Comparison of ENCODE assay signal across 9 cellular contexts in the genomic region with DNA sequence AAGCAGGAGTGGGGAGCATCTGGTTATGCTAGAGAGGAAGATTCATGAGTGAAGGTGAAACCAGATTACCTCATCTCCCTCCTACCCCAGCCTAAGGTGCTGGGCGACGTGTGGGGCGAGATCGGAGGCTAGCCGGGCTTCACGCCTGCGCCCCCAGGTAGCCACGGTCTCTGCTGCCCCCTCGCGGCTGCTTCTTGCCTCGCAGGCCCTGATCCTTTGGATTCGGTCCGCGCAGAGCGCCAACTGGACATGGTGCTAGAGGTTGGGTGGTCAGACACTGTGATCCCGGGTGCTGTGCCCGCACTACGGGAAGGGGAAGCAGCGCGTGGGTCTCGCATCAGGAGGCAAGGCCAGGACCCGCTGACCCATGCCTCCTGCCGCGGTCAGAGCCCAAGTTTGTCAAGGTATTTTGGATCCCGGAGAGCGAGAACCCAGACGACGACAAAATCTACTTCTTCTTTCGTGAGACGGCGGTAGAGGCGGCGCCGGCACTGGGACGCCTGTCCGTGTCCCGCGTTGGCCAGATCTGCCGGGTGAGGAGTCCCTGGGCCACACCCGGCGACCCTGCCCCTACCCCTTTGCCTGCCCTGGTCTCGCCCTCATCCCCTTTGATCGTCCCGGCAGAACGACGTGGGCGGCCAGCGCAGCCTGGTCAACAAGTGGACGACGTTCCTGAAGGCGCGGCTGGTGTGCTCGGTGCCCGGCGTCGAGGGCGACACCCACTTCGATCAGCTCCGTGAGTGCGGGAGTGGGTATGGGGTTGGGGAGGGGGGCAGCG. TPM values are rescaled to one million over a fixed set of nuclear protein-coding genes. Genes with fewer than 3 reads are reported as not detected.
DNase-seq lines count a peak whose midpoint lies in the region; ATAC-seq, FAIRE-seq and TF ChIP-seq lines count a peak whose summit lies in the region.
"Had no signal": no experiment of that assay in that cellular context is flagged by ENCODE, and none has a peak within 500 bp of the region (broad histone marks: within the 10 kb centered on the region; RNA-seq: fewer than 3 reads in every experiment).

No MANE protein-coding gene starts in this region.

- H3K9me3 ChIP-seq in DND-41 (ENCODE audit: insufficient read depth, low read length, severe bottlenecking) = no peaks in the 10 kb centered on the region
- H3K9me3 ChIP-seq in SK-N-SH = no peaks in the 10 kb centered on the region
- no peaks in the 10 kb centered on the region for H3K9me3 ChIP-seq in pancreas
- no peaks in the 10 kb centered on the region for H3K9me3 ChIP-seq in thyroid gland

- no peaks in the 10 kb centered on the region for H3K79me2 ChIP-seq in DND-41 (ENCODE audit: insufficient read depth, low read length)
- no peaks in the 10 kb centered on the region for H3K79me2 ChIP-seq in SK-N-SH (ENCODE audit: insufficient read depth)

- H2AFZ ChIP-seq in DND-41 (ENCODE audit: low read depth, low read length) (no peak overlapping the region; the same call in 1 of the 2 replicates), SK-N-SH (ENCODE audit: low read depth) (peak overlapping the region; percentile 83; the same call in 1 of the 2 replicates)

- H3K4me2 ChIP-seq in DND-41 (ENCODE audit: insufficient read depth, low read length) (peak overlapping the region; percentile 51), SK-N-SH (peak overlapping the region; percentile 82)

- peaks cover 8% of the 10 kb centered on the region for H3K4me1 ChIP-seq in DND-41 (ENCODE audit: insufficient read depth, low read length)
- peaks cover 11 to 19% of the 10 kb centered on the region in 2 experiments; a peak in 2 of 4 replicates for H3K4me1 ChIP-seq in SK-N-SH (ENCODE audit: control insufficient read depth in 1 of 2, insufficient read depth in 2 of 2, low read depth in 1 of 2, low read length in 1 of 2)
- peaks cover 9 to 19% (median 18%) of the 10 kb centered on the region in 3 donors for H3K4me1 ChIP-seq in pancreas
- H3K4me1 ChIP-seq in thyroid gland = peaks cover 28 to 48% of the 10 kb centered on the region in 2 donors

- H3K27ac ChIP-seq in DND-41 (ENCODE audit: low read length) (no peak overlapping the region), SK-N-SH (ENCODE audit: low read depth in 2 of 2, low read length in 1 of 2) (no peak overlapping the region), pancreas (peak overlapping the region in 3 of 4 donors; percentile 2 to 93 (median 11)), thyroid gland (peak overlapping the region in 1 of 3 donors; percentile 43)

- TF ChIP-seq POLR2A in thyroid gland (IDR thresholded peaks at IDR 0.05) = peak in 1 of 2 donors; percentile 17

- 13% methylated on average over 23 of the region's 61 CpGs for WGBS in SK-N-SH (ENCODE audit: low lambda C conversion rate)
- WGBS in pancreas, 2 donors = 16 to 19% methylated on average over 60 to 61 of the region's 61 CpGs
- WGBS in thyroid gland, 2 donors = 1 to 3% methylated on average over 14 to 39 of the region's 61 CpGs

- H3K4me3 ChIP-seq in DND-41 (ENCODE audit: low read depth in 1 of 2, low read length in 2 of 2) (no peak overlapping the region; a peak in 1 of 4 replicates), SK-N-SH (ENCODE audit: low read depth in 2 of 2, low read length in 1 of 2) (peak overlapping the region; percentile 25 to 59; a peak in 3 of 4 replicates), pancreas (peak overlapping the region in 1 of 4 donors; percentile 26), thyroid gland (replicated peaks in 1 of 3) (peak overlapping the region in 1 of 3 donors; percentile 13)

- H4K20me1 ChIP-seq in DND-41 (ENCODE audit: insufficient read depth, low read length) (no peaks in the 10 kb centered on the region), SK-N-SH (ENCODE audit: insufficient read depth) (no peaks in the 10 kb centered on the region)

- no peaks in the 10 kb centered on the region for H3K9me2 ChIP-seq in SK-N-SH

- FAIRE-seq in pancreas (lab: Jason Lieb, UNC) = no peak

- intact Hi-C loops in Right ventricle myocardium inferior (cut with DNase I) (loop anchor here (1.0 to 5.0 kb wide), 3 partner anchors 46 to 151 kb away; no protein-coding TSS in a partner anchor), pancreas (cut with DNase I) (loop anchor here in 2 of 3 donors (5.0 kb wide), 2 partner anchors 46 to 81 kb away; a partner anchor contains a TSS), thyroid gland (cut with DNase I) (loop anchor here (2.0 kb wide), 1 partner anchor 46 kb away; no protein-coding TSS in a partner anchor)

- no peaks in the 10 kb centered on the region for H3K36me3 ChIP-seq in DND-41 (ENCODE audit: insufficient read depth, low read length)
- H3K36me3 ChIP-seq in SK-N-SH (replicated peaks in 1 of 2; ENCODE audit: control insufficient read depth in 1 of 2, insufficient read depth in 2 of 2, low read length in 1 of 2) = no peaks in the 10 kb centered on the region
- peaks cover 0 to 18% (median 5%) of the 10 kb centered on the region in 3 donors for H3K36me3 ChIP-seq in pancreas
- no peaks in the 10 kb centered on the region for H3K36me3 ChIP-seq in thyroid gland

- TF ChIP-seq CTCF in DND-41 (IDR thresholded peaks at IDR 0.05; ENCODE audit: borderline replicate concordance, extremely low read depth, low read length, poor library complexity, severe bottlenecking) (peak; percentile 98), SK-N-SH (IDR thresholded peaks at IDR 0.05) (peak; percentile 91), pancreas (IDR thresholded peaks at IDR 0.05) (peak; percentile 96 to 98 (median 96)), thyroid gland (IDR thresholded peaks at IDR 0.05) (peak; percentile 95 to 99 (median 97))

- peaks cover 16% of the 10 kb centered on the region for H3F3A ChIP-seq in SK-N-SH (replicated peaks; ENCODE audit: insufficient read depth)

- POLR2A ChIA-PET in SK-N-SH (lab: Yijun Ruan, JAX) = no interaction called here

- CTCF ChIA-PET in SK-N-SH (lab: Yijun Ruan, JAX) = interaction anchor here (0.6 to 12.2 kb wide), 29 partner anchors 9 to 337 kb away, joined by 3 to 206 read pairs (median 4); a partner anchor contains a TSS

- peak; percentile 99 for TF ChIP-seq RAD21 in SK-N-SH (IDR thresholded peaks at IDR 0.05; ENCODE audit: low read length)

- H3K9ac ChIP-seq in DND-41 (ENCODE audit: low read depth, low read length) (0 out of 2 replicates have a peak overlapping the region, but pooled peaks have one; percentile 17), SK-N-SH (no peak overlapping the region)

- DNase-seq in DND-41 (peak; percentile 74), LHCN-M2 (ENCODE audit: low read depth) (peak; percentile 57), SK-N-SH (peak; percentile 98), Right ventricle myocardium inferior (ENCODE audit: missing footprints) (peak; percentile 96), pancreas (peak; percentile 79 to 99 (median 92)), thyroid gland (peak; percentile 84 to 88)
- peak; percentile 86 for DNase-seq in activated naive CD4-positive, alpha-beta T cell treated with anti-CD3 and anti-CD28 coated beads, Interleukin-2, amount 50 U/mL, for 16 hours

- ATAC-seq in DND-41 (ENCODE audit: insufficient read depth, low read depth) (peak; percentile 85), GM21723 (IDR thresholded peaks at IDR 0.05; ENCODE audit: unreplicated experiment) (peak; percentile 88), Right ventricle myocardium inferior (peak; percentile 76), pancreas (peak; percentile 53 to 78 (median 69))

- H3K27me3 ChIP-seq in DND-41 (ENCODE audit: insufficient read depth, low read length, poor library complexity) = peaks cover 24% of the 10 kb centered on the region
- 0 out of 2 replicates have a peak, but pooled peaks cover 16% of the 10 kb centered on the region for H3K27me3 ChIP-seq in SK-N-SH (ENCODE audit: insufficient read depth)
- no peaks in the 10 kb centered on the region for H3K27me3 ChIP-seq in pancreas
- no peaks in the 10 kb centered on the region for H3K27me3 ChIP-seq in thyroid gland

- TF ChIP-seq EP300 in SK-N-SH (IDR thresholded peaks at IDR 0.05; ENCODE audit: borderline replicate concordance in 1 of 2, low read depth in 1 of 2, low read length in 1 of 2) = no peak

RNA-seq across cellular contexts. Expression of a gene that starts 4.2 kb away (rescaled TPM):
- total RNA-seq in LHCN-M2 (2014; rRNA removed) (2.1 and 4.1 TPM in 2 replicates), Right ventricle myocardium inferior (19.8 TPM), pancreas (10 to 100 TPM; 27.5 to 53.5 (median 33.2) TPM), thyroid gland (10 to 100 TPM; 21.0 to 31.0 (median 26.5) TPM)
- polyA plus RNA-seq in LHCN-M2 (2012) = 5.0 TPM
- polyA plus RNA-seq in SK-N-SH (2012; rRNA removed) (12.4 and 14.9 TPM in 2 replicates), pancreas (100 to 1,000 TPM; 118 to 223 TPM)
- polyA plus RNA-seq in SK-N-SH (2012; cell fraction: cytosol; rRNA removed) = 3.4 and 5.3 TPM in 2 replicates
- polyA plus RNA-seq in SK-N-SH (2012; cell fraction: nucleus; rRNA removed) = 83.1 and 135 TPM in 2 replicates

RNA-seq across cellular contexts. Expression of a gene that starts 5.8 kb away (rescaled TPM):
- total RNA-seq in LHCN-M2 (2014; rRNA removed) = not detected in 2 replicates
- polyA plus RNA-seq in LHCN-M2 (2012) = not detected
- polyA plus RNA-seq in SK-N-SH (2012; rRNA removed) = 0.03 TPM in 1 of 2 replicates, not detected in the other
- polyA plus RNA-seq in SK-N-SH (2012; cell fraction: cytosol; rRNA removed) = not detected in 2 replicates
- 0.13 and 0.21 TPM in 2 replicates for polyA plus RNA-seq in SK-N-SH (2012; cell fraction: nucleus; rRNA removed)
- total RNA-seq in Right ventricle myocardium inferior = 29.8 TPM
- under 1 TPM in 1 of 6 donors, not detected in 5; 0.12 TPM for total RNA-seq in pancreas
- 1 to 10 TPM in 1 of 2 donors, under 1 TPM in 1; 0.15 to 2.1 TPM for polyA plus RNA-seq in pancreas
- total RNA-seq in thyroid gland = not detected
- total RNA-seq: subcutaneous adipose tissue had no signal

RNA-seq across cellular contexts. Expression of a gene that starts 19.1 kb away (rescaled TPM):
- total RNA-seq in LHCN-M2 (2014; rRNA removed) (127 and 129 TPM in 2 replicates), Right ventricle myocardium inferior (69.4 TPM), pancreas (10 to 100 TPM; 47.1 to 81.6 (median 55.1) TPM), thyroid gland (10 to 100 TPM; 63.9 to 96.5 (median 88.4) TPM)
- 57.0 TPM for polyA plus RNA-seq in LHCN-M2 (2012)
- polyA plus RNA-seq in SK-N-SH (2012; rRNA removed) (52.4 and 73.2 TPM in 2 replicates), pancreas (100 to 1,000 TPM; 101 to 117 TPM)
- polyA plus RNA-seq in SK-N-SH (2012; cell fraction: cytosol; rRNA removed) = 28.8 and 46.5 TPM in 2 replicates
- polyA plus RNA-seq in SK-N-SH (2012; cell fraction: nucleus; rRNA removed) = 222 and 253 TPM in 2 replicates

RNA-seq across cellular contexts. Expression of a gene that starts 26.1 kb away (rescaled TPM):
- 4.2 and 6.9 TPM in 2 replicates for total RNA-seq in LHCN-M2 (2014; rRNA removed)
- 3.7 TPM for polyA plus RNA-seq in LHCN-M2 (2012)
- polyA plus RNA-seq in SK-N-SH (2012; rRNA removed) = 7.8 and 8.4 TPM in 2 replicates
- 3.1 and 5.6 TPM in 2 replicates for polyA plus RNA-seq in SK-N-SH (2012; cell fraction: cytosol; rRNA removed)
- polyA plus RNA-seq in SK-N-SH (2012; cell fraction: nucleus; rRNA removed) = 8.7 and 10.0 TPM in 2 replicates
- total RNA-seq in Right ventricle myocardium inferior = 1.4 TPM
- 1 to 10 TPM in 1 of 6 donors, under 1 TPM in 5; 0.46 to 1.3 (median 0.65) TPM for total RNA-seq in pancreas
- 1 to 10 TPM; 1.6 to 2.1 TPM for polyA plus RNA-seq in pancreas
- 1 to 10 TPM; 2.7 to 6.7 (median 3.8) TPM for total RNA-seq in thyroid gland

RNA-seq across cellular contexts. Expression of a gene that starts 26.1 kb away (rescaled TPM):
- 12.7 and 15.1 TPM in 2 replicates for total RNA-seq in LHCN-M2 (2014; rRNA removed)
- 10.7 TPM for polyA plus RNA-seq in LHCN-M2 (2012)
- 10.4 and 10.5 TPM in 2 replicates for polyA plus RNA-seq in SK-N-SH (2012; rRNA removed)
- polyA plus RNA-seq in SK-N-SH (2012; cell fraction: cytosol; rRNA removed) = 2.8 and 4.3 TPM in 2 replicates
- 36.1 and 53.0 TPM in 2 replicates for polyA plus RNA-seq in SK-N-SH (2012; cell fraction: nucleus; rRNA removed)
- 5.8 TPM for total RNA-seq in Right ventricle myocardium inferior
- total RNA-seq in pancreas = 1 to 10 TPM; 2.6 to 6.6 (median 5.0) TPM
- polyA plus RNA-seq in pancreas = 10 to 100 TPM; 13.0 to 15.6 TPM
- total RNA-seq in thyroid gland = 10 to 100 TPM in 2 of 4 donors, 1 to 10 TPM in 2; 6.9 to 15.2 (median 10.8) TPM

Comparison
In these comparisons a context has a peak if more than half of its experiments do, and no peak if none do; other contexts are left out.
1. H3K27ac ChIP-seq: peak in pancreas (3 of 4); none in DND-41 (single experiment) and SK-N-SH (0 of 2).
2. H3K4me3 ChIP-seq: peak in SK-N-SH (2 of 2); none in DND-41 (0 of 2).
3. RNA of a gene that starts 5.8 kb away (total RNA-seq): 29.8 TPM in Right ventricle myocardium inferior (single experiment); 0.12 TPM in pancreas, not detected in LHCN-M2 and not detected in thyroid gland; every median in the first group is over 10 times any median in the second.
4. Peak in every context shown above with its lines, with median percentiles within 50 percentile points of each other: ATAC-seq, DNase-seq and CTCF ChIP-seq.